In genomic region chr17:7577327-7578199, GRCh38 we compare ENCODE assay signal across 11 cellular contexts. TPM values are rescaled to one million over a fixed set of nuclear protein-coding genes. Genes with fewer than 3 reads are reported as not detected.
A peak's percentile ranks its signal among the peaks of the same experiment; 100 is the strongest.
DNase-seq lines count a peak whose midpoint lies in the region; ATAC-seq, FAIRE-seq and TF ChIP-seq lines count a peak whose summit lies in the region.
"Had no signal": no experiment of that assay in that cellular context is flagged by ENCODE, and none has a peak within 500 bp of the region (broad histone marks: within the 10 kb centered on the region; RNA-seq: fewer than 3 reads in every experiment).

No MANE protein-coding gene starts in this region.

- intact Hi-C loops in GM12878 (cut with micrococcal nuclease; ENCODE audit: unreplicated experiment): no loop called here

- H3K4me3 Mint-ChIP-seq in HFFc6: peak overlapping the region; percentile 71
- peak overlapping the region in 5 of 10 donors; percentile 14 to 72 (median 18) for H3K4me3 Mint-ChIP-seq in naive thymus-derived CD8-positive, alpha-beta T cell

- H3K4me1 ChIP-seq in ACC112 (ENCODE audit: control insufficient read depth, insufficient read depth, low read length, unreplicated experiment) (peaks cover 67% of the 10 kb centered on the region), GM12878 (ENCODE audit: control insufficient read depth, insufficient read depth, low read length) (peaks cover 46% of the 10 kb centered on the region)

- TF ChIP-seq POLR2A in GM12878 (IDR thresholded peaks at IDR 0.05; ENCODE audit: low read depth, low read length): peak; percentile 58; the same call in 1 of the 2 replicates

- ATAC-seq in GM12878 (no peak), GM21576 (IDR thresholded peaks at IDR 0.05; ENCODE audit: unreplicated experiment) (no peak), HG02610 (IDR thresholded peaks at IDR 0.05; ENCODE audit: unreplicated experiment) (no peak), GM21360 (IDR thresholded peaks at IDR 0.05; ENCODE audit: unreplicated experiment) (no peak)
- ATAC-seq in naive thymus-derived CD8-positive, alpha-beta T cell: no peak

- BruUV-seq in GM12878 (replicated peaks; lab: Mats Ljungman, UMichigan): no TSS peak

- CTCF ChIA-PET in GM12878 (lab: Yijun Ruan, JAX): no interaction called here

- H3K9me3 ChIP-seq in GM12878 (replicated peaks; ENCODE audit: control insufficient read depth, insufficient read depth, low read length): no peaks in the 10 kb centered on the region

- no peaks in the 10 kb centered on the region for H3K27me3 ChIP-seq in ACC112 (ENCODE audit: insufficient read depth, low read length)
- no peaks in the 10 kb centered on the region for H3K27me3 ChIP-seq in GM12878 (replicated peaks in 1 of 2; ENCODE audit: control insufficient read depth in 2 of 2, insufficient read depth in 2 of 2, low read length in 1 of 2)

- RAD21 ChIA-PET in GM12878 (lab: Charles Lee; ENCODE audit: unreplicated experiment): no interaction called here

- H3K4me3 ChIP-seq in ACC112 (ENCODE audit: low read depth, low read length) (no peak overlapping the region), GM12878 (no peak overlapping the region)

- H3K27ac Mint-ChIP-seq in HFFc6: peak overlapping the region; percentile 97
- peak overlapping the region in 8 of 10 donors; percentile 9 to 73 (median 48) for H3K27ac Mint-ChIP-seq in naive thymus-derived CD8-positive, alpha-beta T cell

- H3K79me2 ChIP-seq in ACC112 (ENCODE audit: control insufficient read depth, insufficient read depth, low read length, unreplicated experiment) (peaks cover 66% of the 10 kb centered on the region), GM12878 (ENCODE audit: control insufficient read depth, insufficient read depth, low read length) (peaks cover 55% of the 10 kb centered on the region)

- H3K9ac ChIP-seq in GM12878 (ENCODE audit: control insufficient read depth, insufficient read depth, low read length): no peak overlapping the region; the same call in 1 of the 2 replicates

- WGBS in GM12878 (ENCODE audit: insufficient coverage, insufficient replicate concordance, low lambda C conversion rate, missing lambda C conversion rate): 60% methylated on average over 17 of the region's 17 CpGs

- TF ChIP-seq RAD21 in GM12878 (IDR thresholded peaks at IDR 0.05; ENCODE audit: insufficient read depth, low read depth, low read length): no peak

- H3K36me3 Mint-ChIP-seq in HFFc6 (ENCODE audit: low read depth): peaks cover 74% of the 10 kb centered on the region
- H3K36me3 Mint-ChIP-seq in naive thymus-derived CD8-positive, alpha-beta T cell: peaks cover 4 to 68% (median 37%) of the 10 kb centered on the region in 3 donors

- SMC1A ChIA-PET in GM12878 (lab: Charles Lee; ENCODE audit: uncharacterized antibody, unreplicated experiment): no interaction called here

- H2AFZ ChIP-seq in ACC112 (ENCODE audit: low read length, unreplicated experiment): no peak overlapping the region
- no peak overlapping the region for H2AFZ ChIP-seq in GM12878 (ENCODE audit: control insufficient read depth, low read depth, low read length)

- in situ Hi-C loops in GM12878 (cut with MboI): no loop called here

- peaks cover 83% of the 10 kb centered on the region for H3K4me1 Mint-ChIP-seq in HFFc6 (ENCODE audit: low read depth)
- peaks cover 33 to 86% (median 75%) of the 10 kb centered on the region in 4 donors for H3K4me1 Mint-ChIP-seq in naive thymus-derived CD8-positive, alpha-beta T cell

- H3K9me3 Mint-ChIP-seq in HFFc6: peaks cover 14% of the 10 kb centered on the region
- H3K9me3 Mint-ChIP-seq in naive thymus-derived CD8-positive, alpha-beta T cell: peaks cover 0 to 1% (median 0%) of the 10 kb centered on the region in 9 donors

- DNase-seq in HFFc6: no peak
- no peak for DNase-seq in GM12878 (ENCODE audit: low read depth, low spot score)
- DNase-seq in naive thymus-derived CD8-positive, alpha-beta T cell: no peak
- DNase-seq in activated CD4-positive, alpha-beta T cell treated with anti-CD3 and anti-CD28 coated beads, Interleukin-2, amount 50 U/mL, for 4 hours: no peak
- DNase-seq: caudate nucleus, head of caudate nucleus, SIG-M5 had no signal

- POLR2A ChIA-PET in GM12878 (lab: Charles Lee): no interaction called here
- POLR2A ChIA-PET in naive thymus-derived CD8-positive, alpha-beta T cell (lab: Charles Lee): interaction anchor here (0.6 kb wide), 1 partner anchor 84 kb away, joined by 3 read pairs; no protein-coding TSS in a partner anchor

- peak overlapping the region; percentile 88 for H3K27ac ChIP-seq in ACC112 (ENCODE audit: low read depth, low read length)
- no peak overlapping the region for H3K27ac ChIP-seq in GM12878 (ENCODE audit: control insufficient read depth, insufficient read depth)

- H3K4me2 ChIP-seq in GM12878 (ENCODE audit: control insufficient read depth, insufficient read depth): peak overlapping the region; percentile 38; the same call in 1 of the 2 replicates

- no peak for FAIRE-seq in GM12878 (lab: Jason Lieb, UNC)

- TF ChIP-seq CTCF in HFFc6 (IDR thresholded peaks at IDR 0.05): no peak
- TF ChIP-seq CTCF in GM12878 (IDR thresholded peaks at IDR 0.05 in 2 of 3, conservative IDR thresholded peaks at IDR 0.05 in 1 of 3; ENCODE audit: control insufficient read depth in 2 of 3, extremely low read depth in 1 of 3, insufficient read depth in 1 of 3, low read depth in 3 of 3, low read length in 3 of 3): no peak

- peaks cover 25% of the 10 kb centered on the region for H4K20me1 ChIP-seq in GM12878 (ENCODE audit: control insufficient read depth, insufficient read depth)

- H3K36me3 ChIP-seq in ACC112 (ENCODE audit: insufficient read depth, low read length) (peaks cover 52% of the 10 kb centered on the region), GM12878 (ENCODE audit: control insufficient read depth in 2 of 2, insufficient read depth in 2 of 2, low read length in 1 of 2) (peaks cover 36 to 49% of the 10 kb centered on the region in 2 experiments)

- peaks cover 70% of the 10 kb centered on the region for H3K27me3 Mint-ChIP-seq in HFFc6 (ENCODE audit: insufficient read depth)
- no peaks in the 10 kb centered on the region for H3K27me3 Mint-ChIP-seq in naive thymus-derived CD8-positive, alpha-beta T cell

- TF ChIP-seq EP300 in GM12878 (IDR thresholded peaks at IDR 0.05; ENCODE audit: borderline replicate concordance in 1 of 2, control insufficient read depth in 1 of 2, low read depth in 2 of 2, low read length in 2 of 2): no peak

RNA-seq across cellular contexts. Expression of gene CD68, which starts 1.9 kb away (rescaled TPM):
- total RNA-seq in HFFc6 (2021; fragmentation: NEBNext Ultra II Directional; extraction: Animal tissue kit (Norgen Biotek cat#: 25700)): 10 to 100 TPM; 46.6 to 71.7 (median 68.5) TPM
- total RNA-seq in GM12878 (2013; cell fraction: nucleolus; rRNA removed): 2.3 and 4.1 TPM in 2 replicates
- 2.6 and 3.4 TPM in 2 replicates for total RNA-seq in GM12878 (2014; rRNA removed)
- 3.7 TPM in 2 replicates for total RNA-seq in GM12878 (2014; rRNA removed; fragmentation: Illumina TruSeq; extraction: Trizol)
- total RNA-seq in GM12878 (2021): 2.6 and 3.2 TPM in 2 replicates
- 4.0 TPM for polyA plus RNA-seq in GM12878 (2011; ENCODE audit: low read depth)
- 2.7 and 6.9 TPM in 2 replicates for polyA plus RNA-seq in GM12878 (2011; rRNA removed)
- polyA plus RNA-seq in GM12878 (2011; cell fraction: cytosol; rRNA removed): 6.2 and 6.4 TPM in 2 replicates
- polyA plus RNA-seq in GM12878 (2011; cell fraction: nucleus; rRNA removed): 3.3 and 6.3 TPM in 2 replicates
- 7.1 and 7.6 TPM in 2 replicates for polyA plus RNA-seq in GM12878 (2012)
- 3.0 and 6.1 TPM in 2 replicates for polyA plus RNA-seq in GM12878 (2014; fragmentation: Illumina TruSeq; extraction: Trizol)
- 1 to 10 TPM; 3.7 to 5.0 TPM for polyA plus RNA-seq in GM12878 (2014; fragmentation: Nextera tagmentation; extraction: Ambion mirVana)
- 4.2 and 4.3 TPM in 2 replicates for polyA plus RNA-seq in GM12878 (2014; rRNA removed)
- polyA plus RNA-seq in GM12878 (2016; fragmentation: Nextera tagmentation; extraction: Ambion mirVana): 1 to 10 TPM; 3.2 to 3.9 TPM
- polyA minus RNA-seq in GM12878 (2011; rRNA and poly(A)+ RNA removed): 1.8 and 3.2 TPM in 2 replicates
- 2.0 and 4.3 TPM in 2 replicates for polyA minus RNA-seq in GM12878 (2011; cell fraction: cytosol; rRNA and poly(A)+ RNA removed)
- polyA minus RNA-seq in GM12878 (2011; cell fraction: nucleus; rRNA and poly(A)+ RNA removed): 2.5 and 11.0 TPM in 2 replicates
- total RNA-seq in naive thymus-derived CD8-positive, alpha-beta T cell: 1 to 10 TPM; 4.4 to 4.6 TPM
- polyA plus RNA-seq in naive thymus-derived CD8-positive, alpha-beta T cell: under 1 TPM; 0.15 to 0.59 (median 0.31) TPM

RNA-seq across cellular contexts. Expression of gene MPDU1, which starts 6.1 kb away (rescaled TPM):
- 10 to 100 TPM; 59.2 to 91.2 (median 68.6) TPM for total RNA-seq in HFFc6 (2021; fragmentation: NEBNext Ultra II Directional; extraction: Animal tissue kit (Norgen Biotek cat#: 25700))
- total RNA-seq in GM12878 (2013; cell fraction: nucleolus; rRNA removed): 51.1 and 59.2 TPM in 2 replicates
- 91.5 and 95.2 TPM in 2 replicates for total RNA-seq in GM12878 (2014; rRNA removed)
- total RNA-seq in GM12878 (2014; rRNA removed; fragmentation: Illumina TruSeq; extraction: Trizol): 68.8 and 69.2 TPM in 2 replicates
- total RNA-seq in GM12878 (2021): 44.3 and 52.7 TPM in 2 replicates
- 36.3 TPM for polyA plus RNA-seq in GM12878 (2011; ENCODE audit: low read depth)
- 67.0 and 98.8 TPM in 2 replicates for polyA plus RNA-seq in GM12878 (2011; rRNA removed)
- polyA plus RNA-seq in GM12878 (2011; cell fraction: cytosol; rRNA removed): 169 and 174 TPM in 2 replicates
- 82.8 and 91.1 TPM in 2 replicates for polyA plus RNA-seq in GM12878 (2011; cell fraction: nucleus; rRNA removed)
- polyA plus RNA-seq in GM12878 (2012): 37.5 and 41.5 TPM in 2 replicates
- polyA plus RNA-seq in GM12878 (2014; fragmentation: Illumina TruSeq; extraction: Trizol): 130 and 138 TPM in 2 replicates
- 10 to 100 TPM in 1 of 2 experiments, 1 to 10 TPM in 1; 3.6 to 11.6 TPM for polyA plus RNA-seq in GM12878 (2014; fragmentation: Nextera tagmentation; extraction: Ambion mirVana)
- polyA plus RNA-seq in GM12878 (2014; rRNA removed): 64.4 and 78.9 TPM in 2 replicates
- 10 to 100 TPM; 78.9 to 80.1 TPM for polyA plus RNA-seq in GM12878 (2016; fragmentation: Nextera tagmentation; extraction: Ambion mirVana)
- 83.3 and 99.3 TPM in 2 replicates for polyA minus RNA-seq in GM12878 (2011; rRNA and poly(A)+ RNA removed)
- polyA minus RNA-seq in GM12878 (2011; cell fraction: cytosol; rRNA and poly(A)+ RNA removed): 14.3 and 16.9 TPM in 2 replicates
- 11.2 and 24.4 TPM in 2 replicates for polyA minus RNA-seq in GM12878 (2011; cell fraction: nucleus; rRNA and poly(A)+ RNA removed)
- total RNA-seq in naive thymus-derived CD8-positive, alpha-beta T cell: 10 to 100 TPM; 25.6 to 31.8 TPM
- 10 to 100 TPM; 33.9 to 48.9 (median 41.3) TPM for polyA plus RNA-seq in naive thymus-derived CD8-positive, alpha-beta T cell

RNA-seq across cellular contexts. Expression of gene SOX15, which starts 12.3 kb away (rescaled TPM):
- 1 to 10 TPM in 1 of 6 experiments, under 1 TPM in 5; 0.62 to 1.0 (median 0.81) TPM for total RNA-seq in HFFc6 (2021; fragmentation: NEBNext Ultra II Directional; extraction: Animal tissue kit (Norgen Biotek cat#: 25700))
- total RNA-seq in GM12878 (2013; cell fraction: nucleolus; rRNA removed): 0.49 and 0.79 TPM in 2 replicates
- total RNA-seq in GM12878 (2014; rRNA removed): 0.27 TPM in 1 of 2 replicates, not detected in the other
- not detected in 2 replicates for total RNA-seq in GM12878 (2014; rRNA removed; fragmentation: Illumina TruSeq; extraction: Trizol)
- 0.19 and 0.28 TPM in 2 replicates for total RNA-seq in GM12878 (2021)
- not detected for polyA plus RNA-seq in GM12878 (2011; ENCODE audit: low read depth)
- polyA plus RNA-seq in GM12878 (2011; rRNA removed): 0.10 TPM in 1 of 2 replicates, not detected in the other
- polyA plus RNA-seq in GM12878 (2011; cell fraction: cytosol; rRNA removed): not detected in 2 replicates
- 0.73 and 1.5 TPM in 2 replicates for polyA plus RNA-seq in GM12878 (2011; cell fraction: nucleus; rRNA removed)
- polyA plus RNA-seq in GM12878 (2012): 0.76 and 1.1 TPM in 2 replicates
- polyA plus RNA-seq in GM12878 (2014; fragmentation: Illumina TruSeq; extraction: Trizol): 0.07 TPM in 1 of 2 replicates, not detected in the other
- polyA plus RNA-seq in GM12878 (2014; fragmentation: Nextera tagmentation; extraction: Ambion mirVana): under 1 TPM; 0.06 to 0.09 TPM
- 0.22 and 0.62 TPM in 2 replicates for polyA plus RNA-seq in GM12878 (2014; rRNA removed)
- under 1 TPM; 0.25 to 0.53 TPM for polyA plus RNA-seq in GM12878 (2016; fragmentation: Nextera tagmentation; extraction: Ambion mirVana)
- not detected in 2 replicates for polyA minus RNA-seq in GM12878 (2011; rRNA and poly(A)+ RNA removed)
- polyA minus RNA-seq in GM12878 (2011; cell fraction: cytosol; rRNA and poly(A)+ RNA removed): not detected in 2 replicates
- polyA minus RNA-seq in GM12878 (2011; cell fraction: nucleus; rRNA and poly(A)+ RNA removed): 0.36 and 0.77 TPM in 2 replicates
- total RNA-seq in naive thymus-derived CD8-positive, alpha-beta T cell: under 1 TPM; 0.55 to 0.93 TPM
- polyA plus RNA-seq in naive thymus-derived CD8-positive, alpha-beta T cell: not detected

RNA-seq across cellular contexts. Expression of gene SENP3, which starts 15.8 kb away (rescaled TPM):
- total RNA-seq in HFFc6 (2021; fragmentation: NEBNext Ultra II Directional; extraction: Animal tissue kit (Norgen Biotek cat#: 25700)): 10 to 100 TPM; 53.9 to 70.3 (median 60.3) TPM
- 41.1 and 48.2 TPM in 2 replicates for total RNA-seq in GM12878 (2013; cell fraction: nucleolus; rRNA removed)
- 88.4 and 88.8 TPM in 2 replicates for total RNA-seq in GM12878 (2014; rRNA removed)
- total RNA-seq in GM12878 (2014; rRNA removed; fragmentation: Illumina TruSeq; extraction: Trizol): 77.5 and 78.4 TPM in 2 replicates
- 67.0 and 72.8 TPM in 2 replicates for total RNA-seq in GM12878 (2021)
- polyA plus RNA-seq in GM12878 (2011; ENCODE audit: low read depth): 52.4 TPM
- 74.0 and 99.9 TPM in 2 replicates for polyA plus RNA-seq in GM12878 (2011; rRNA removed)
- 86.2 and 87.5 TPM in 2 replicates for polyA plus RNA-seq in GM12878 (2011; cell fraction: cytosol; rRNA removed)
- polyA plus RNA-seq in GM12878 (2011; cell fraction: nucleus; rRNA removed): 122 and 132 TPM in 2 replicates
- polyA plus RNA-seq in GM12878 (2012): 28.4 and 30.1 TPM in 2 replicates
- 113 and 134 TPM in 2 replicates for polyA plus RNA-seq in GM12878 (2014; fragmentation: Illumina TruSeq; extraction: Trizol)
- 1 to 10 TPM; 1.8 TPM for polyA plus RNA-seq in GM12878 (2014; fragmentation: Nextera tagmentation; extraction: Ambion mirVana)
- 78.3 and 81.9 TPM in 2 replicates for polyA plus RNA-seq in GM12878 (2014; rRNA removed)
- 1 to 10 TPM; 5.1 to 6.5 TPM for polyA plus RNA-seq in GM12878 (2016; fragmentation: Nextera tagmentation; extraction: Ambion mirVana)
- 65.7 and 76.4 TPM in 2 replicates for polyA minus RNA-seq in GM12878 (2011; rRNA and poly(A)+ RNA removed)
- polyA minus RNA-seq in GM12878 (2011; cell fraction: cytosol; rRNA and poly(A)+ RNA removed): 27.5 and 33.0 TPM in 2 replicates
- polyA minus RNA-seq in GM12878 (2011; cell fraction: nucleus; rRNA and poly(A)+ RNA removed): 16.3 and 29.1 TPM in 2 replicates
- 10 to 100 TPM; 48.0 to 56.8 TPM for total RNA-seq in naive thymus-derived CD8-positive, alpha-beta T cell
- polyA plus RNA-seq in naive thymus-derived CD8-positive, alpha-beta T cell: 10 to 100 TPM; 13.8 to 14.1 (median 14.0) TPM

RNA-seq across cellular contexts. Expression of gene TNFSF13, which starts 19.0 kb away (rescaled TPM):
- 1 to 10 TPM; 1.2 to 2.8 (median 1.5) TPM for total RNA-seq in HFFc6 (2021; fragmentation: NEBNext Ultra II Directional; extraction: Animal tissue kit (Norgen Biotek cat#: 25700))
- total RNA-seq in GM12878 (2013; cell fraction: nucleolus; rRNA removed): 13.9 and 18.6 TPM in 2 replicates
- total RNA-seq in GM12878 (2014; rRNA removed) (7.6 and 9.3 TPM in 2 replicates), GM12878 (2014; rRNA removed; fragmentation: Illumina TruSeq; extraction: Trizol) (6.0 and 6.1 TPM in 2 replicates), GM12878 (2021) (14.5 and 14.6 TPM in 2 replicates)
- 7.1 TPM for polyA plus RNA-seq in GM12878 (2011; ENCODE audit: low read depth)
- polyA plus RNA-seq in GM12878 (2011; rRNA removed) (10.0 and 11.3 TPM in 2 replicates), GM12878 (2014; fragmentation: Illumina TruSeq; extraction: Trizol) (10.0 and 10.8 TPM in 2 replicates), GM12878 (2014; fragmentation: Nextera tagmentation; extraction: Ambion mirVana) (under 1 TPM; 0.56 to 0.84 TPM), GM12878 (2014; rRNA removed) (10.7 and 12.1 TPM in 2 replicates), GM12878 (2016; fragmentation: Nextera tagmentation; extraction: Ambion mirVana) (10 to 100 TPM in 1 of 2 experiments, 1 to 10 TPM in 1; 9.4 to 10.2 TPM)
- polyA plus RNA-seq in GM12878 (2011; cell fraction: cytosol; rRNA removed): 9.6 and 11.2 TPM in 2 replicates
- 39.8 and 46.6 TPM in 2 replicates for polyA plus RNA-seq in GM12878 (2011; cell fraction: nucleus; rRNA removed)
- polyA plus RNA-seq in GM12878 (2012): 7.7 and 8.9 TPM in 2 replicates
- polyA minus RNA-seq in GM12878 (2011; rRNA and poly(A)+ RNA removed): 5.6 and 6.7 TPM in 2 replicates
- 2.2 and 4.0 TPM in 2 replicates for polyA minus RNA-seq in GM12878 (2011; cell fraction: cytosol; rRNA and poly(A)+ RNA removed)
- 10.5 and 14.1 TPM in 2 replicates for polyA minus RNA-seq in GM12878 (2011; cell fraction: nucleus; rRNA and poly(A)+ RNA removed)
- 1 to 10 TPM; 2.9 to 3.0 TPM for total RNA-seq in naive thymus-derived CD8-positive, alpha-beta T cell
- 1 to 10 TPM; 1.2 to 3.7 (median 2.1) TPM for polyA plus RNA-seq in naive thymus-derived CD8-positive, alpha-beta T cell

Comparison
In these comparisons a context has a peak if more than half of its experiments do, and no peak if none do; other contexts are left out.
1. RNA of gene CD68, which starts 1.9 kb away (total RNA-seq): 46.6 to 71.7 TPM in HFFc6; 4.4 to 4.6 TPM in naive thymus-derived CD8-positive, alpha-beta T cell and 2.3 to 4.1 TPM in GM12878; every median in the first group is over 4 times any median in the second.